ENCODE assay signal across 2 cellular contexts in genomic region chr20:50728981-50729874, GRCh38.
TF ChIP-seq lines count a peak whose summit lies in the region.

No MANE protein-coding gene starts in this region.

TF ChIP-seq in A549, 52 proteins besides CTCF, POLR2A, EP300 and RAD21:
- TF ChIP-seq BCL3 (IDR thresholded peaks at IDR 0.05) = no peak
- no peak for TF ChIP-seq RNF2 (IDR thresholded peaks at IDR 0.05; ENCODE audit: borderline replicate concordance, low read depth)
- 0 out of 2 replicates have a peak, but pooled peaks have one; percentile 48 for TF ChIP-seq HEYL (CRISPR knock-in tag; IDR thresholded peaks at IDR 0.05)
- TF ChIP-seq MYC (IDR thresholded peaks at IDR 0.05; ENCODE audit: borderline replicate concordance, low read length) = no peak
- TF ChIP-seq KDM5A (IDR thresholded peaks at IDR 0.05) = no peak
- no peak for TF ChIP-seq CEBPB (IDR thresholded peaks at IDR 0.05)
- TF ChIP-seq HDAC2 (IDR thresholded peaks at IDR 0.05) = no peak
- no peak for TF ChIP-seq FOSL2 (IDR thresholded peaks at IDR 0.05)
- peak; percentile 52; the same call in 1 of the 2 replicates for TF ChIP-seq FOSL2 (CRISPR knock-in tag; IDR thresholded peaks at IDR 0.05)
- TF ChIP-seq HMGXB4 (CRISPR knock-in tag; IDR thresholded peaks at IDR 0.05; ENCODE audit: borderline replicate concordance) = no peak
- no peak for TF ChIP-seq RARB (CRISPR knock-in tag; IDR thresholded peaks at IDR 0.05)
- TF ChIP-seq MAFK (IDR thresholded peaks at IDR 0.05; ENCODE audit: partially characterized antibody) = no peak
- no peak for TF ChIP-seq JUNB (IDR thresholded peaks at IDR 0.05)
- TF ChIP-seq FOSB (CRISPR knock-in tag; IDR thresholded peaks at IDR 0.05) = no peak

TF ChIP-seq in H1, 55 proteins besides CTCF, POLR2A, EP300 and RAD21:
- TF ChIP-seq CREB1 (IDR thresholded peaks at IDR 0.05) (no peak), FOSL1 (IDR thresholded peaks at IDR 0.05; ENCODE audit: insufficient read depth, low read depth, low read length) (no peak), MAX (IDR thresholded peaks at IDR 0.05) (no peak), CHD7 (IDR thresholded peaks at IDR 0.05; ENCODE audit: insufficient replicate concordance, low read length) (no peak), RFX5 (IDR thresholded peaks at IDR 0.05; ENCODE audit: borderline replicate concordance, low read depth, low read length) (no peak), EZH2 (IDR thresholded peaks at IDR 0.05; ENCODE audit: low read depth, low read length, severe bottlenecking) (no peak), TEAD4 (IDR thresholded peaks at IDR 0.05; ENCODE audit: low read depth, low read length) (no peak), EGR1 (IDR thresholded peaks at IDR 0.05; ENCODE audit: borderline replicate concordance, low read depth, low read length) (no peak), SP2 (IDR thresholded peaks at IDR 0.05; ENCODE audit: low read length) (no peak), HDAC6 (IDR thresholded peaks at IDR 0.05; ENCODE audit: low read depth, low read length) (no peak), ATF2 (IDR thresholded peaks at IDR 0.05; ENCODE audit: low read length) (no peak), HDAC2 (IDR thresholded peaks at IDR 0.05; ENCODE audit: borderline replicate concordance in 1 of 2, low read depth in 2 of 2, low read length in 2 of 2) (no peak)
